ENCODE assay signal across 12 cellular contexts in the genomic region with DNA sequence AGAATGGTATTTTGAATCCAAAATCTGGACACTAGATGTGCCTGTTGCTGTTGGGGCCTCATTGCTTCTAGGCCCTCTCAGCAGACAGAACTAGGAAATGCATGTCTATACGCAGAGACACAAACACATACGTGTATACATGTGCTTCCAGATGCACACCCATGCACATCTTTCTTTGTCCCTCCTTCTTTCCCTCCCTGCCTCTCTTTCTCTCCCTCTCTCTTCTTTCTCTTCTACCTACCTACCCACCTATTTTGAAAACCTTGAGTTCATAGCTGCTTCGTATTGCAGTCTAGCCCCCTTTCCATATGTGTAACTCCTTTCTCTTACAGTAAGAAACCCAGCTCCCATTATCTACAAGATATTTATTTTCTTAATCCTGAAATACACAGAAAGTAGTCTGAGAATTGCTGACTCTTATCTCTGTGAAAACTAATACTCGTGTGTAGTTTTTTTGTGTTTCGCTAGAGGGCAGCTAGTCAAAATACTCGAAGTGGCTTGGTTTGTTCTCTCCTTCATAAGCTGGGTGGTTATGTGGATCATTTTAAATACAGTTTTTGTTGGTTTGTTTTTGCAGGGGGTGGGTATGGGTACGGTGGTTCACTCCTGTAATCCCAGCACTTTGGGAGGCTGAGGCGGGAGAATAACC. TPM values are rescaled to one million over a fixed set of nuclear protein-coding genes. Genes with fewer than 3 reads are reported as not detected.
A peak's percentile ranks its signal among the peaks of the same experiment; 100 is the strongest.
DNase-seq lines count a peak whose midpoint lies in the region; ATAC-seq, FAIRE-seq and TF ChIP-seq lines count a peak whose summit lies in the region.
"Had no signal": no experiment of that assay in that cellular context is flagged by ENCODE, and none has a peak within 500 bp of the region (broad histone marks: within the 10 kb centered on the region; RNA-seq: fewer than 3 reads in every experiment).

No MANE protein-coding gene starts in this region.

- H3K9me2 ChIP-seq in HCT116 (ENCODE audit: insufficient read depth) = no peaks in the 10 kb centered on the region
- no peaks in the 10 kb centered on the region for H3K9me2 ChIP-seq in hepatocyte (replicated peaks; ENCODE audit: insufficient read depth)

- no peaks in the 10 kb centered on the region for H3K36me3 ChIP-seq in HCT116 (ENCODE audit: control insufficient read depth in 1 of 2, insufficient read depth in 2 of 2, low read length in 2 of 2)
- no peaks in the 10 kb centered on the region for H3K36me3 ChIP-seq in hepatocyte (replicated peaks; ENCODE audit: insufficient read depth, low read depth)

- POLR2A ChIA-PET in HCT116 (lab: Charles Lee) = interaction anchor here (0.6 to 1.2 kb wide), 3 partner anchors 11 to 19 kb away, joined by 3 to 5 read pairs (median 3); no protein-coding TSS in a partner anchor

- DNase-seq in ACHN (peak; percentile 47), HCT116 (ENCODE audit: low read depth, low spot score) (peak; percentile 29), hepatocyte (ENCODE audit: low spot score) (peak; percentile 46), NCI-H146 (lab: John Stamatoyannopoulos, UW) (no peak), head of caudate nucleus (no peak)
- no peak for DNase-seq in activated CD8-positive, alpha-beta memory T cell treated with anti-CD3 and anti-CD28 coated beads, Interleukin-2, amount 50 U/mL, for 48 hours
- DNase-seq: DND-41, esophagus squamous epithelium, SHP77 treated with DMSO at 0.1 percent for 48 hours had no signal

- no peaks in the 10 kb centered on the region for H3K27me3 ChIP-seq in HCT116 (ENCODE audit: insufficient read depth, low read length)
- H3K27me3 ChIP-seq in hepatocyte = no peaks in the 10 kb centered on the region
- H3K27me3 ChIP-seq: esophagus squamous epithelium had no signal

- WGBS in hepatocyte (ENCODE audit: low lambda C conversion rate, missing lambda C conversion rate) = 35% methylated on average over 7 of the region's 8 CpGs

- H3K79me2 ChIP-seq in HCT116 (ENCODE audit: insufficient read depth, low read length) (no peaks in the 10 kb centered on the region), hepatocyte (no peaks in the 10 kb centered on the region)

- TF ChIP-seq CTCF in HCT116 (IDR thresholded peaks at IDR 0.05 in 2 of 3, conservative IDR thresholded peaks at IDR 0.05 in 1 of 3; ENCODE audit: borderline replicate concordance in 1 of 3, insufficient read depth in 1 of 3, low read depth in 2 of 3, low read length in 2 of 3) (peak; percentile 40 to 56 (median 48); a peak in 5 of 6 replicates), hepatocyte (IDR thresholded peaks at IDR 0.05; ENCODE audit: poor library complexity) (peak; percentile 47)

- H4K20me1 ChIP-seq in HCT116 (ENCODE audit: insufficient read depth) (no peaks in the 10 kb centered on the region), hepatocyte (ENCODE audit: insufficient read depth, poor library complexity, severe bottlenecking) (no peaks in the 10 kb centered on the region)

- peak; percentile 84 for ATAC-seq in HCT116
- ATAC-seq in HG03280 (IDR thresholded peaks at IDR 0.05; ENCODE audit: unreplicated experiment) = no peak
- ATAC-seq: activated T-helper 17 cell treated with anti-CD3 and anti-CD28 coated beads, Interleukin-2, amount 50 U/mL, for 72 hours had no signal

- RAD21 ChIA-PET in HCT116 (lab: Charles Lee; ENCODE audit: low non-redundant PET in 1 of 2, low total read pairs in 2 of 2, uncharacterized antibody in 2 of 2, unreplicated experiment in 2 of 2) = no interaction called here

- H3K9ac ChIP-seq in HCT116 (ENCODE audit: low read length) = no peak overlapping the region

- peak overlapping the region; percentile 89 for H2AFZ ChIP-seq in HCT116 (ENCODE audit: low read depth, low read length, poor library complexity, severe bottlenecking)
- no peak overlapping the region for H2AFZ ChIP-seq in hepatocyte

- FAIRE-seq in TTC549 (lab: Jason Lieb, UNC) = peak; percentile 79

- H3K27ac ChIP-seq in HCT116 (ENCODE audit: low read depth, low read length) (no peak overlapping the region), hepatocyte (no peak overlapping the region)
- H3K27ac ChIP-seq: esophagus squamous epithelium had no signal

- no peaks in the 10 kb centered on the region for H3K9me3 ChIP-seq in HCT116 (ENCODE audit: control insufficient read depth in 1 of 2, insufficient read depth in 1 of 2, low read depth in 1 of 2, low read length in 2 of 2)
- H3K9me3 ChIP-seq in hepatocyte (ENCODE audit: low read depth) = no peaks in the 10 kb centered on the region
- H3K9me3 ChIP-seq: esophagus squamous epithelium had no signal

- H3K4me3 ChIP-seq in HCT116 (replicated peaks in 1 of 2; ENCODE audit: low read depth in 1 of 2, low read length in 2 of 2) (no peak overlapping the region), hepatocyte (no peak overlapping the region)
- H3K4me3 ChIP-seq: esophagus squamous epithelium had no signal

- in situ Hi-C loops in ACHN (cut with HindIII; ENCODE audit: low pct_ligation_motif_present, low pct_unique_long_range_greater_than_20kb, low sequenced_read_pairs) = no loop called here

- H3K4me1 ChIP-seq in HCT116 (ENCODE audit: control insufficient read depth in 1 of 2, insufficient read depth in 2 of 2, low read length in 2 of 2) (no peaks in the 10 kb centered on the region), hepatocyte (ENCODE audit: insufficient read depth) (no peaks in the 10 kb centered on the region)
- H3K4me1 ChIP-seq: esophagus squamous epithelium had no signal

- CTCF ChIA-PET in HCT116 (lab: Charles Lee) = interaction anchor here (0.6 to 1.7 kb wide), 15 partner anchors 8 to 162 kb away, joined by 3 to 22 read pairs (median 3); a partner anchor contains a TSS

- TF ChIP-seq RAD21 in HCT116 (IDR thresholded peaks at IDR 0.05; ENCODE audit: low read depth) = peak; percentile 47; the same call in 1 of the 2 replicates

- no TSS peak for BruUV-seq in HCT116 (replicated peaks; lab: Mats Ljungman, UMichigan)

- no peak overlapping the region for H3K4me2 ChIP-seq in HCT116 (ENCODE audit: low read length)
- no peak overlapping the region for H3K4me2 ChIP-seq in hepatocyte

- intact Hi-C loops in HCT116 (cut with micrococcal nuclease) (loop anchor here (5.0 kb wide), 1 partner anchor 69 kb away; no protein-coding TSS in a partner anchor), head of caudate nucleus (cut with DNase I) (no loop called here)

- no peak for TF ChIP-seq POLR2A in HCT116 (IDR thresholded peaks at IDR 0.05; ENCODE audit: borderline replicate concordance, extremely low read depth, insufficient read depth, insufficient read length)

TF ChIP-seq in HCT116, 20 proteins besides CTCF, POLR2A, EP300 and RAD21:
- TF ChIP-seq EZH2 (IDR thresholded peaks at IDR 0.05) = no peak
- no peak for TF ChIP-seq SRF (IDR thresholded peaks at IDR 0.05; ENCODE audit: low read depth)
- TF ChIP-seq, protein P1, sequence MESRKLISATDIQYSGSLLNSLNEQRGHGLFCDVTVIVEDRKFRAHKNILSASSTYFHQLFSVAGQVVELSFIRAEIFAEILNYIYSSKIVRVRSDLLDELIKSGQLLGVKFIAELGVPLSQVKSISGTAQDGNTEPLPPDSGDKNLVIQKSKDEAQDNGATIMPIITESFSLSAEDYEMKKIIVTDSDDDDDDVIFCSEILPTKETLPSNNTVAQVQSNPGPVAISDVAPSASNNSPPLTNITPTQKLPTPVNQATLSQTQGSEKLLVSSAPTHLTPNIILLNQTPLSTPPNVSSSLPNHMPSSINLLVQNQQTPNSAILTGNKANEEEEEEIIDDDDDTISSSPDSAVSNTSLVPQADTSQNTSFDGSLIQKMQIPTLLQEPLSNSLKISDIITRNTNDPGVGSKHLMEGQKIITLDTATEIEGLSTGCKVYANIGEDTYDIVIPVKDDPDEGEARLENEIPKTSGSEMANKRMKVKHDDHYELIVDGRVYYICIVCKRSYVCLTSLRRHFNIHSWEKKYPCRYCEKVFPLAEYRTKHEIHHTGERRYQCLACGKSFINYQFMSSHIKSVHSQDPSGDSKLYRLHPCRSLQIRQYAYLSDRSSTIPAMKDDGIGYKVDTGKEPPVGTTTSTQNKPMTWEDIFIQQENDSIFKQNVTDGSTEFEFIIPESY (IDR thresholded peaks at IDR 0.05; ENCODE audit: extremely low read depth, insufficient replicate concordance, low read length) = no peak
- no peak for TF ChIP-seq TCF7L2 (IDR thresholded peaks at IDR 0.05; ENCODE audit: borderline replicate concordance, extremely low read depth, insufficient read depth, insufficient read length)
- TF ChIP-seq SIN3A (IDR thresholded peaks at IDR 0.05; ENCODE audit: low read depth) = no peak
- TF ChIP-seq CBX3 (IDR thresholded peaks at IDR 0.05; ENCODE audit: low read depth) = no peak
- no peak for TF ChIP-seq FOSL1 (IDR thresholded peaks at IDR 0.05; ENCODE audit: low read depth)
- TF ChIP-seq ZNF274 (IDR thresholded peaks at IDR 0.05; ENCODE audit: low read depth, low read length) = no peak

RNA-seq across cellular contexts. Expression of a gene that starts 18.5 kb away (rescaled TPM):
- total RNA-seq in HCT116 (2021; ENCODE audit: unreplicated experiment) (1,853 TPM), hepatocyte (897 TPM in 2 replicates)
- 3,831 and 4,369 TPM in 2 replicates for polyA plus RNA-seq in HCT116 (2012)
- polyA plus RNA-seq in hepatocyte = 666 and 751 TPM in 2 replicates

RNA-seq across cellular contexts. Expression of a gene that starts 26.4 kb away (rescaled TPM):
- not detected for total RNA-seq in HCT116 (2021; ENCODE audit: unreplicated experiment)
- polyA plus RNA-seq in HCT116 (2012) = 0.06 and 0.16 TPM in 2 replicates
- total RNA-seq in hepatocyte = 3.3 and 5.0 TPM in 2 replicates
- polyA plus RNA-seq in hepatocyte = 3.1 and 4.3 TPM in 2 replicates

Comparison
In these comparisons a context has a peak if more than half of its experiments do, and no peak if none do; other contexts are left out.
1. DNase-seq: peak in ACHN (single experiment), HCT116 (single experiment) and hepatocyte (single experiment); none in NCI-H146 (single experiment), head of caudate nucleus (0 of 42) and activated CD8-positive, alpha-beta memory T cell treated with anti-CD3 and anti-CD28 coated beads, Interleukin-2, amount 50 U/mL, for 48 hours (single experiment).